Comparison of ENCODE assay signal across 7 cellular contexts in genomic region chr15:76840830-76841460, GRCh38.
DNase-seq lines count a peak whose midpoint lies in the region; ATAC-seq and TF ChIP-seq lines count a peak whose summit lies in the region.

No MANE protein-coding gene starts in this region.

- no peak overlapping the region for H3K27ac ChIP-seq in adrenal gland

- H3K9me3 ChIP-seq in adrenal gland (replicated peaks in 1 of 3): no peaks in the 10 kb centered on the region

- intact Hi-C loops in adrenal gland (cut with DNase I): no loop called here

- no peaks in the 10 kb centered on the region for H3K27me3 ChIP-seq in adrenal gland

- no peak for TF ChIP-seq POLR2A in adrenal gland (IDR thresholded peaks at IDR 0.05)

- DNase-seq in GF-D8 (lab: John Stamatoyannopoulos, UW) (peak; percentile 6), LHCN-M2 (ENCODE audit: low read depth) (peak; percentile 42), adrenal gland (peak in 2 of 7 donors; percentile 12 to 19), left kidney (ENCODE audit: low read depth, low spot score) (peak; percentile 48), NCI-H187 (lab: John Stamatoyannopoulos, UW) (no peak)
- no peak for DNase-seq in stimulated activated CD4-positive, alpha-beta T cell treated with anti-CD3 and anti-CD28 coated beads, Interleukin-15, amount 100 ng/mL, for 24 hours

- 44 to 47% (median 46%) methylated on average over 5 of the region's 5 CpGs for WGBS in adrenal gland, 4 donors

- H3K4me3 ChIP-seq in adrenal gland: no peak overlapping the region

- peaks cover 0 to 4% of the 10 kb centered on the region in 2 donors for H3K4me1 ChIP-seq in adrenal gland (replicated peaks in 1 of 2)

- peak; percentile 30 to 63 (median 52) for TF ChIP-seq CTCF in adrenal gland (IDR thresholded peaks at IDR 0.05)

- H3K36me3 ChIP-seq in adrenal gland (replicated peaks in 1 of 2): no peaks in the 10 kb centered on the region

- ATAC-seq in GM18867 (IDR thresholded peaks at IDR 0.05; ENCODE audit: unreplicated experiment): no peak

Comparison
In these comparisons a context has a peak if more than half of its experiments do, and no peak if none do; other contexts are left out.
1. DNase-seq: peak in GF-D8 (single experiment), LHCN-M2 (single experiment) and left kidney (single experiment); none in NCI-H187 (0 of 2) and stimulated activated CD4-positive, alpha-beta T cell treated with anti-CD3 and anti-CD28 coated beads, Interleukin-15, amount 100 ng/mL, for 24 hours (single experiment).